In the genomic region with DNA sequence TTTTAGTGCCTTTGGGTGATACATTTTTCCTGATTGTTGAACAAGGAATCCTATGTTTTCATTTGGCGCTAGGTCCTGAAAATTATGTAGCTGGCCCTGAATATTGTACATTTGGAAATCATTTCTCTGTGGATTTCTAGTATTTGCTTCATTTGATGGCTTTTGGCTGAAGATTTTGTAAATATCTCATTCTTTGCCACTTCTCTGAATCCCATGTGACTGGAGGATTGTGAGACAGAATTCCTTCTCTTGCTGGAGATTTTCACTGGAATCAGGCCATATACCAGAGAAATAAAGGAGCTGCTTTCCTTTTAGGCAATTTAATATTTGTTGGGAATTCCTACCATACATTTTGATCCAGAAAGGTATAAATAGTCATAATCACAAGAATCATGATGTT, we compare ENCODE assay signal across 1 cellular context.
TF ChIP-seq lines count a peak whose summit lies in the region.

No MANE protein-coding gene starts in this region.

TF ChIP-seq in endothelial cell of umbilical vein, 7 proteins besides CTCF, POLR2A, EP300 and RAD21:
- TF ChIP-seq EZH2 (IDR thresholded peaks at IDR 0.05; ENCODE audit: borderline replicate concordance, low read depth, low read length, severe bottlenecking): no peak
- TF ChIP-seq POLR2AphosphoS5 (IDR thresholded peaks at IDR 0.05; ENCODE audit: insufficient read depth, low read depth, low read length): no peak
- TF ChIP-seq GATA2 (IDR thresholded peaks at IDR 0.05; ENCODE audit: insufficient read depth, insufficient read length, low read depth, low read length): no peak
- TF ChIP-seq, protein P1, sequence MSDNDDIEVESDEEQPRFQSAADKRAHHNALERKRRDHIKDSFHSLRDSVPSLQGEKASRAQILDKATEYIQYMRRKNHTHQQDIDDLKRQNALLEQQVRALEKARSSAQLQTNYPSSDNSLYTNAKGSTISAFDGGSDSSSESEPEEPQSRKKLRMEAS (IDR thresholded peaks at IDR 0.05; ENCODE audit: insufficient read depth, insufficient read length): no peak
- TF ChIP-seq JUN (IDR thresholded peaks at IDR 0.05; ENCODE audit: borderline replicate concordance, insufficient read depth, insufficient read length, low read depth): no peak
- TF ChIP-seq MYC (IDR thresholded peaks at IDR 0.05; ENCODE audit: low read depth, low read length): no peak
- no peak for TF ChIP-seq FOS (IDR thresholded peaks at IDR 0.05; ENCODE audit: borderline replicate concordance, insufficient read depth, low read length)
